ENCODE assay signal across 1 cellular context in the genomic region with DNA sequence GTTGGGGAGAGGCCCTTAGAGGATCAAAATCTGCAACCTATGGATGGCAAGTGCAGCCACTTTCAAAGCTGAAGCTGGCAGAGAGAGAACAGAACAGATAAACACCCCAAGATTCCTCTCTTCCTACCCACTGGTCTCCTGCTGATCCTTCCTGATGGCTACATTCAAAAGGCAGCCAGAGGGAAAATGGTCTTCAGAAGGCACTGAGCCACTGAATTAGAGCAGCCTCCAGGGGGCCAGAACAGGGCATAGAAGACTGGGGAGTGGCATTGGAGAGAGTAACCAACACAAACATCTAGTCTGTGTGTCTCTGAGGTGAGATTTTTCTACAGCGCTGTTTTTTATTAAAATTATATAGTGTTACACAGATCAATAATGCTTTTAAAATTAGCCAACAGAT.
TF ChIP-seq lines count a peak whose summit lies in the region.

No MANE protein-coding gene starts in this region.

TF ChIP-seq in H1, 55 proteins besides CTCF, POLR2A, EP300 and RAD21:
- 0 out of 2 replicates have a peak, but pooled peaks have one; percentile 56 for TF ChIP-seq YY1 (IDR thresholded peaks at IDR 0.05; ENCODE audit: low read depth, low read length)
- TF ChIP-seq TCF12 (IDR thresholded peaks at IDR 0.05; ENCODE audit: low read depth, low read length) = 0 out of 2 replicates have a peak, but pooled peaks have one; percentile 24
- TF ChIP-seq CREB1 (IDR thresholded peaks at IDR 0.05) = no peak
- no peak for TF ChIP-seq RXRA (IDR thresholded peaks at IDR 0.05; ENCODE audit: insufficient read depth, low read depth, low read length)
- no peak for TF ChIP-seq SP2 (IDR thresholded peaks at IDR 0.05; ENCODE audit: low read length)
- TF ChIP-seq CHD7 (IDR thresholded peaks at IDR 0.05; ENCODE audit: insufficient replicate concordance, low read length) = no peak
- TF ChIP-seq, protein P1, sequence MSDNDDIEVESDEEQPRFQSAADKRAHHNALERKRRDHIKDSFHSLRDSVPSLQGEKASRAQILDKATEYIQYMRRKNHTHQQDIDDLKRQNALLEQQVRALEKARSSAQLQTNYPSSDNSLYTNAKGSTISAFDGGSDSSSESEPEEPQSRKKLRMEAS (IDR thresholded peaks at IDR 0.05) = no peak
- TF ChIP-seq POLR2AphosphoS5 (IDR thresholded peaks at IDR 0.05; ENCODE audit: low read depth, low read length) = no peak
- TF ChIP-seq KDM4A (IDR thresholded peaks at IDR 0.05; ENCODE audit: low read depth, low read length, severe bottlenecking) = no peak
- no peak for TF ChIP-seq RNF2 (IDR thresholded peaks at IDR 0.05; ENCODE audit: borderline replicate concordance, low read depth, low read length, missing control alignments, poor library complexity, severe bottlenecking)
- TF ChIP-seq SUZ12 (IDR thresholded peaks at IDR 0.05; ENCODE audit: low read length) = no peak
- TF ChIP-seq E2F6 (IDR thresholded peaks at IDR 0.05) = no peak
- TF ChIP-seq BRCA1 (IDR thresholded peaks at IDR 0.05; ENCODE audit: low read depth, low read length) = no peak
- TF ChIP-seq FOSL1 (IDR thresholded peaks at IDR 0.05; ENCODE audit: insufficient read depth, low read depth, low read length) = no peak
- no peak for TF ChIP-seq CEBPB (IDR thresholded peaks at IDR 0.05; ENCODE audit: low read depth, low read length)
- no peak for TF ChIP-seq TAF7 (optimal IDR thresholded peaks at IDR 0.05; ENCODE audit: borderline replicate concordance, low read depth, low read length)
- no peak for TF ChIP-seq SIRT6 (IDR thresholded peaks at IDR 0.05; ENCODE audit: low read length)
- peak; percentile 43 for TF ChIP-seq NANOG (IDR thresholded peaks at IDR 0.05; ENCODE audit: insufficient read depth, low read depth, low read length, poor library complexity, severe bottlenecking)
- no peak for TF ChIP-seq KDM5A (IDR thresholded peaks at IDR 0.05; ENCODE audit: low read length)
- no peak for TF ChIP-seq TEAD4 (IDR thresholded peaks at IDR 0.05; ENCODE audit: low read depth, low read length)
- peak in 1 of 2 experiments; percentile 63; a peak in 1 of 4 replicates for TF ChIP-seq HDAC2 (IDR thresholded peaks at IDR 0.05; ENCODE audit: borderline replicate concordance in 1 of 2, low read depth in 2 of 2, low read length in 2 of 2)
- no peak for TF ChIP-seq HDAC6 (IDR thresholded peaks at IDR 0.05; ENCODE audit: low read depth, low read length)
- TF ChIP-seq ASH2L (IDR thresholded peaks at IDR 0.05; ENCODE audit: low read length) = no peak
- TF ChIP-seq CBX8 (IDR thresholded peaks at IDR 0.05; ENCODE audit: borderline replicate concordance, low read depth, low read length) = no peak
TF ChIP-seq in H1: peak in this region for 4.
